10 cellular contexts compared by ENCODE assay signal in genomic region chr11:96098511-96099241, GRCh38.
DNase-seq lines count a peak whose midpoint lies in the region; ATAC-seq, FAIRE-seq and TF ChIP-seq lines count a peak whose summit lies in the region.
"Had no signal": no experiment of that assay in that cellular context is flagged by ENCODE, and none has a peak within 500 bp of the region (broad histone marks: within the 10 kb centered on the region; RNA-seq: fewer than 3 reads in every experiment).

No MANE protein-coding gene starts in this region.

- peak overlapping the region; percentile 66 for H3K4me2 ChIP-seq in SK-N-SH

- no peaks in the 10 kb centered on the region for H3K36me3 ChIP-seq in CD8-positive, alpha-beta T cell (ENCODE audit: insufficient read depth, low read length)
- no peaks in the 10 kb centered on the region for H3K36me3 ChIP-seq in SK-N-SH (replicated peaks in 1 of 2; ENCODE audit: control insufficient read depth in 1 of 2, insufficient read depth in 2 of 2, low read length in 1 of 2)

- no peaks in the 10 kb centered on the region for H3K9me3 ChIP-seq in CD8-positive, alpha-beta T cell (ENCODE audit: low read length)
- no peaks in the 10 kb centered on the region for H3K9me3 ChIP-seq in SK-N-SH

- peaks cover 33% of the 10 kb centered on the region for H3K36me3 Mint-ChIP-seq in CD8-positive, alpha-beta T cell
- no peaks in the 10 kb centered on the region for H3K36me3 Mint-ChIP-seq in osteocyte (ENCODE audit: unreplicated experiment)

- TF ChIP-seq EP300 in SK-N-SH (IDR thresholded peaks at IDR 0.05; ENCODE audit: borderline replicate concordance in 1 of 2, low read depth in 1 of 2, low read length in 1 of 2): no peak

- POLR2A ChIA-PET in CD8-positive, alpha-beta T cell (lab: Charles Lee): interaction anchor here (1.0 kb wide), 2 partner anchors 11 to 15 kb away, joined by 3 read pairs; no protein-coding TSS in a partner anchor
- POLR2A ChIA-PET in SK-N-SH (lab: Yijun Ruan, JAX): no interaction called here

- H3K27ac ChIP-seq in CD8-positive, alpha-beta T cell (ENCODE audit: low read depth, low read length): no peak overlapping the region
- peak overlapping the region; percentile 86 to 92 for H3K27ac ChIP-seq in SK-N-SH (ENCODE audit: low read depth in 2 of 2, low read length in 1 of 2)

- no peak overlapping the region for H3K4me3 Mint-ChIP-seq in CD8-positive, alpha-beta T cell
- no peak overlapping the region for H3K4me3 Mint-ChIP-seq in osteocyte (ENCODE audit: unreplicated experiment)
- H3K4me3 Mint-ChIP-seq: activated naive CD4-positive, alpha-beta T cell treated with anti-CD3 and anti-CD28 coated beads, Interleukin-2, amount 10 ng/mL, durations not matched to agents 7 days and 5 days had no signal

- no peak overlapping the region for H3K4me3 ChIP-seq in CD8-positive, alpha-beta T cell (ENCODE audit: low read depth, low read length)
- peak overlapping the region in 1 of 2 experiments; percentile 13; a peak in 1 of 4 replicates for H3K4me3 ChIP-seq in SK-N-SH (ENCODE audit: low read depth in 2 of 2, low read length in 1 of 2)

- intact Hi-C loops in CD8-positive, alpha-beta T cell (cut with DNase I, micrococcal nuclease): loop anchor here in 1 of 2 experiments (5.0 kb wide), 1 partner anchor 39 kb away; no protein-coding TSS in a partner anchor
- intact Hi-C loops in Right ventricle myocardium superior (cut with DNase I): no loop called here

- H3K9ac ChIP-seq in SK-N-SH: peak overlapping the region; percentile 45; the same call in 1 of the 2 replicates

- peaks cover 37% of the 10 kb centered on the region for H3F3A ChIP-seq in SK-N-SH (replicated peaks; ENCODE audit: insufficient read depth)

- no peak for TF ChIP-seq CTCF in CD8-positive, alpha-beta T cell (IDR thresholded peaks at IDR 0.05)
- TF ChIP-seq CTCF in SK-N-SH (IDR thresholded peaks at IDR 0.05): no peak
- no peak for TF ChIP-seq CTCF in osteocyte (IDR thresholded peaks at IDR 0.05)
- TF ChIP-seq CTCF in GM20000 (IDR thresholded peaks at IDR 0.05; ENCODE audit: extremely low read depth, missing control alignments): no peak

- peak overlapping the region; percentile 80 for H3K27ac Mint-ChIP-seq in CD8-positive, alpha-beta T cell
- peak overlapping the region; percentile 81 for H3K27ac Mint-ChIP-seq in osteocyte (ENCODE audit: unreplicated experiment)
- H3K27ac Mint-ChIP-seq: activated naive CD4-positive, alpha-beta T cell treated with anti-CD3 and anti-CD28 coated beads, Interleukin-2, amount 10 ng/mL, durations not matched to agents 7 days and 5 days had no signal

- no peak for FAIRE-seq in HTR-8/SVneo (lab: Jason Lieb, UNC)

- no peaks in the 10 kb centered on the region for H3K9me2 ChIP-seq in SK-N-SH

- H3K9me3 Mint-ChIP-seq in CD8-positive, alpha-beta T cell: no peaks in the 10 kb centered on the region
- H3K9me3 Mint-ChIP-seq in osteocyte (ENCODE audit: unreplicated experiment): no peaks in the 10 kb centered on the region
- H3K9me3 Mint-ChIP-seq: activated naive CD4-positive, alpha-beta T cell treated with anti-CD3 and anti-CD28 coated beads, Interleukin-2, amount 10 ng/mL, durations not matched to agents 7 days and 5 days had no signal

- H3K4me1 Mint-ChIP-seq in CD8-positive, alpha-beta T cell (ENCODE audit: low read depth): peaks cover 63% of the 10 kb centered on the region
- peaks cover 60% of the 10 kb centered on the region for H3K4me1 Mint-ChIP-seq in osteocyte (ENCODE audit: unreplicated experiment)

- TF ChIP-seq RAD21 in SK-N-SH (IDR thresholded peaks at IDR 0.05; ENCODE audit: low read length): no peak

- no peak overlapping the region for H2AFZ ChIP-seq in SK-N-SH (ENCODE audit: low read depth)

- CTCF ChIA-PET in CD8-positive, alpha-beta T cell (lab: Charles Lee): interaction anchor here (1.2 kb wide), 1 partner anchor 244 kb away, joined by 7 read pairs; the partner anchor contains the start of gene MAML2
- CTCF ChIA-PET in SK-N-SH (lab: Yijun Ruan, JAX): interaction anchor here (0.6 to 1.2 kb wide), 3 partner anchors 10 to 253 kb away, joined by 3 read pairs; no protein-coding TSS in a partner anchor

- no peak for DNase-seq in CD8-positive, alpha-beta T cell
- DNase-seq in SK-N-SH (no peak), Right ventricle myocardium superior (peak; percentile 40), osteocyte (ENCODE audit: extremely low spot score, unreplicated experiment) (no peak), HTR-8/SVneo (ENCODE audit: insufficient read length, low spot score) (no peak), GM19240 (ENCODE audit: insufficient read length, low spot score) (no peak), GM20000 (ENCODE audit: low spot score) (no peak)
- DNase-seq in activated CD8-positive, alpha-beta memory T cell treated with anti-CD3 and anti-CD28 coated beads, Interleukin-2, amount 50 U/mL, for 4 hours: no peak
- DNase-seq: activated naive CD4-positive, alpha-beta T cell treated with anti-CD3 and anti-CD28 coated beads, Interleukin-2, amount 10 ng/mL, durations not matched to agents 7 days and 5 days; stimulated activated CD4-positive, alpha-beta T cell treated with anti-CD3 and anti-CD28 coated beads, Interleukin-4, amount 100 ng/mL, for 1 hour had no signal

- no peaks in the 10 kb centered on the region for H3K4me1 ChIP-seq in CD8-positive, alpha-beta T cell (ENCODE audit: insufficient read depth, low read length)
- peaks cover 29 to 45% of the 10 kb centered on the region in 2 experiments for H3K4me1 ChIP-seq in SK-N-SH (ENCODE audit: control insufficient read depth in 1 of 2, insufficient read depth in 2 of 2, low read depth in 1 of 2, low read length in 1 of 2)

- peaks cover 77% of the 10 kb centered on the region for H3K79me2 ChIP-seq in SK-N-SH (ENCODE audit: insufficient read depth)

- no peak for ATAC-seq in CD8-positive, alpha-beta T cell
- peak; percentile 59 for ATAC-seq in Right ventricle myocardium superior (ENCODE audit: poor library complexity)

- H3K27me3 Mint-ChIP-seq in CD8-positive, alpha-beta T cell (ENCODE audit: low read depth): no peaks in the 10 kb centered on the region
- H3K27me3 Mint-ChIP-seq in osteocyte (ENCODE audit: unreplicated experiment): no peaks in the 10 kb centered on the region
- H3K27me3 Mint-ChIP-seq: activated naive CD4-positive, alpha-beta T cell treated with anti-CD3 and anti-CD28 coated beads, Interleukin-2, amount 10 ng/mL, durations not matched to agents 7 days and 5 days had no signal

- 43% methylated on average over 7 of the region's 7 CpGs for WGBS in SK-N-SH (ENCODE audit: low lambda C conversion rate)

- no peaks in the 10 kb centered on the region for H4K20me1 ChIP-seq in SK-N-SH (ENCODE audit: insufficient read depth)

- H3K27me3 ChIP-seq in CD8-positive, alpha-beta T cell (ENCODE audit: insufficient read depth, low read length): no peaks in the 10 kb centered on the region
- no peaks in the 10 kb centered on the region for H3K27me3 ChIP-seq in SK-N-SH (ENCODE audit: insufficient read depth)

TF ChIP-seq in SK-N-SH, 30 proteins besides CTCF, POLR2A, EP300 and RAD21:
- peak; percentile 7; the same call in 1 of the 2 replicates for TF ChIP-seq TCF12 (IDR thresholded peaks at IDR 0.05)
- TF ChIP-seq SIN3A (IDR thresholded peaks at IDR 0.05; ENCODE audit: borderline replicate concordance, low read depth, low read length): no peak
